Comparison of ENCODE assay signal across 20 cellular contexts in the genomic region with DNA sequence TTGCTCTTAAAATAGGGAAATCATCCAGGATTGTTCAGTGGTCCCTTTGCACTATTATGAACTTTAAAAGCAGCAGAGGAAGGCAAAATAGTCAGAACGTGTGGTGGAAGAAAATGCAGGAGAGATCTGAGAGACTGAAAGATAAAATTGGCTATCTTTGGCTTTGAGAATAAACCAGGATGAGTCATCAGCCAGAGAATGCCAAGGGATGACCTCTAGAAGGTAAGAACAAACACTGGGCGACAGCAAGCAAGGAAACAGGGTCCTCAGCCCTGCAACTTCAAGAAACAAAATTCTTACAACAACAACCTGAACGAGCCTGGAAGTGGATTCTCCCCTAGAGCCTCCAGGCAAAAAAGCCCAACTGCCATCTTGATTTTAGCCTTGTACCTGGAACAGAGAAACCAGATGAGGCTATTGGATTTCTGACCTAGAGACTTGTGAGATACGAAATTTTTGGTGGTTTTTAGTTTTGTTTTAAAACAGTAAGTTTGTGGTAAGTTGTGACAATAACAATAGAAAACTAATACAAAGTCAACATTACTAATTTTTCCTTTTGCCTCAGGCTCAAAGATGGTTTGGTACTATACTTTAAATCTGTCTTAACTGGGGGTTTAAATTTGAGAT.
DNase-seq lines count a peak whose midpoint lies in the region; ATAC-seq, FAIRE-seq and TF ChIP-seq lines count a peak whose summit lies in the region.
"Had no signal": no experiment of that assay in that cellular context is flagged by ENCODE, and none has a peak within 500 bp of the region (broad histone marks: within the 10 kb centered on the region; RNA-seq: fewer than 3 reads in every experiment).

No MANE protein-coding gene starts in this region.

- no peak overlapping the region for H3K4me3 Mint-ChIP-seq in naive thymus-derived CD4-positive, alpha-beta T cell
- no peak overlapping the region for H3K4me3 Mint-ChIP-seq in activated T-helper 17 cell treated with anti-CD3 and anti-CD28 coated beads, Interleukin-2, amount 50 U/mL, for 72 hours
- H3K4me3 Mint-ChIP-seq: CD4-positive, alpha-beta memory T cell; IgD-negative memory B cell had no signal

- H2AFZ ChIP-seq in K562 (ENCODE audit: low read depth, low read length) = no peak overlapping the region

- H3K27me3 ChIP-seq in K562 (ENCODE audit: control insufficient read depth in 2 of 2, insufficient read depth in 2 of 2, low read length in 2 of 2) = no peaks in the 10 kb centered on the region
- H3K27me3 ChIP-seq in naive thymus-derived CD4-positive, alpha-beta T cell (ENCODE audit: control insufficient read depth in 2 of 2, insufficient read depth in 2 of 2, low read length in 2 of 2) = no peaks in the 10 kb centered on the region
- H3K27me3 ChIP-seq in suprapubic skin = no peaks in the 10 kb centered on the region
- H3K27me3 ChIP-seq: Peyer's patch had no signal

- BruUV-seq in K562 (replicated peaks; lab: Mats Ljungman, UMichigan) = no TSS peak

- no peaks in the 10 kb centered on the region for H4K20me1 ChIP-seq in K562 (replicated peaks; ENCODE audit: control insufficient read depth, insufficient read depth, low read length)

- H3K4me1 ChIP-seq in K562 (replicated peaks in 1 of 2; ENCODE audit: control insufficient read depth in 2 of 2, insufficient read depth in 2 of 2, low read length in 2 of 2) (peaks cover 0 to 9% of the 10 kb centered on the region in 2 experiments; a peak in 2 of 5 replicates), suprapubic skin (no peaks in the 10 kb centered on the region)
- no peaks in the 10 kb centered on the region for H3K4me1 ChIP-seq in naive thymus-derived CD4-positive, alpha-beta T cell (ENCODE audit: control insufficient read depth in 2 of 2, insufficient read depth in 2 of 2, low read length in 2 of 2)
- H3K4me1 ChIP-seq: Peyer's patch had no signal

- H3K36me3 Mint-ChIP-seq in naive thymus-derived CD4-positive, alpha-beta T cell = no peaks in the 10 kb centered on the region
- H3K36me3 Mint-ChIP-seq in activated T-helper 17 cell treated with anti-CD3 and anti-CD28 coated beads, Interleukin-2, amount 50 U/mL, for 72 hours (ENCODE audit: low read depth) = no peaks in the 10 kb centered on the region
- H3K36me3 Mint-ChIP-seq: CD4-positive, alpha-beta memory T cell; IgD-negative memory B cell had no signal

- no peaks in the 10 kb centered on the region for H3K27me3 Mint-ChIP-seq in naive thymus-derived CD4-positive, alpha-beta T cell
- H3K27me3 Mint-ChIP-seq in activated T-helper 17 cell treated with anti-CD3 and anti-CD28 coated beads, Interleukin-2, amount 50 U/mL, for 72 hours = no peaks in the 10 kb centered on the region
- H3K27me3 Mint-ChIP-seq: CD4-positive, alpha-beta memory T cell; IgD-negative memory B cell had no signal

- H3K9me1 ChIP-seq in K562 (ENCODE audit: control insufficient read depth, insufficient read depth, low read length) = no peaks in the 10 kb centered on the region

- H3K4me3 ChIP-seq in K562 (no peak overlapping the region), suprapubic skin (no peak overlapping the region)
- no peak overlapping the region for H3K4me3 ChIP-seq in naive thymus-derived CD4-positive, alpha-beta T cell (ENCODE audit: low read length)
- H3K4me3 ChIP-seq: Peyer's patch had no signal

- TF ChIP-seq POLR2A in K562 (conservative IDR thresholded peaks at IDR 0.05) (no peak), suprapubic skin (IDR thresholded peaks at IDR 0.05) (no peak)

- ATAC-seq in K562 = peak; percentile 63
- no peak for ATAC-seq in naive thymus-derived CD4-positive, alpha-beta T cell
- no peak for ATAC-seq in activated T-helper 17 cell treated with anti-CD3 and anti-CD28 coated beads, Interleukin-2, amount 50 U/mL, for 72 hours (replicated peaks)
- ATAC-seq: SK-N-SH treated with all-trans-retinoic acid at 6 μM for 48 hours had no signal

- TF ChIP-seq CTCF in K562 (IDR thresholded peaks at IDR 0.05 in 2 of 3, conservative IDR thresholded peaks at IDR 0.05 in 1 of 3; ENCODE audit: insufficient read depth in 2 of 3, low read depth in 1 of 3, low read length in 3 of 3) = no peak
- TF ChIP-seq CTCF in suprapubic skin (IDR thresholded peaks at IDR 0.05) = no peak

- H3K9me3 ChIP-seq in K562 (replicated peaks; ENCODE audit: control insufficient read depth, insufficient read depth, low read depth, low read length) (no peaks in the 10 kb centered on the region), suprapubic skin (no peaks in the 10 kb centered on the region)
- H3K9me3 ChIP-seq in naive thymus-derived CD4-positive, alpha-beta T cell (ENCODE audit: control insufficient read depth in 2 of 3, low read length in 3 of 3) = no peaks in the 10 kb centered on the region
- H3K9me3 ChIP-seq: Peyer's patch had no signal

- FAIRE-seq in K562 (lab: Jason Lieb, UNC) = peak; percentile 70
- FAIRE-seq: GM12892, H54 had no signal

- in situ Hi-C loops in K562 (cut with MboI) = no loop called here

- H3K4me2 ChIP-seq in K562 (ENCODE audit: insufficient read depth, low read length) = no peak overlapping the region

- H3K36me3 ChIP-seq in K562 (ENCODE audit: control insufficient read depth, insufficient read depth, low read length) (no peaks in the 10 kb centered on the region), suprapubic skin (no peaks in the 10 kb centered on the region)
- no peaks in the 10 kb centered on the region for H3K36me3 ChIP-seq in naive thymus-derived CD4-positive, alpha-beta T cell (ENCODE audit: control insufficient read depth in 2 of 3, insufficient read depth in 3 of 3, low read length in 3 of 3)
- H3K36me3 ChIP-seq: Peyer's patch had no signal

- TF ChIP-seq EP300 in K562 (IDR thresholded peaks at IDR 0.05; ENCODE audit: low read length) = no peak
- no peak for TF ChIP-seq EP300 in suprapubic skin (IDR thresholded peaks at IDR 0.05)

- H3K9me3 Mint-ChIP-seq in naive thymus-derived CD4-positive, alpha-beta T cell = peaks cover 0 to 33% (median 1%) of the 10 kb centered on the region in 11 donors
- peaks cover 7% of the 10 kb centered on the region for H3K9me3 Mint-ChIP-seq in activated T-helper 17 cell treated with anti-CD3 and anti-CD28 coated beads, Interleukin-2, amount 50 U/mL, for 72 hours

- H3K27ac Mint-ChIP-seq in naive thymus-derived CD4-positive, alpha-beta T cell = peak overlapping the region in 1 of 9 donors; percentile 13
- no peak overlapping the region for H3K27ac Mint-ChIP-seq in activated T-helper 17 cell treated with anti-CD3 and anti-CD28 coated beads, Interleukin-2, amount 50 U/mL, for 72 hours
- H3K27ac Mint-ChIP-seq: CD4-positive, alpha-beta memory T cell; IgD-negative memory B cell had no signal

- WGBS in K562 (ENCODE audit: insufficient coverage, low coverage, missing lambda C conversion rate) = 8% methylated on average over 4 of the region's 4 CpGs
- 50% methylated on average over 4 of the region's 4 CpGs for WGBS in suprapubic skin

- H3K4me1 Mint-ChIP-seq in naive thymus-derived CD4-positive, alpha-beta T cell = no peaks in the 10 kb centered on the region
- H3K4me1 Mint-ChIP-seq in activated T-helper 17 cell treated with anti-CD3 and anti-CD28 coated beads, Interleukin-2, amount 50 U/mL, for 72 hours = no peaks in the 10 kb centered on the region
- H3K4me1 Mint-ChIP-seq: CD4-positive, alpha-beta memory T cell; IgD-negative memory B cell had no signal

- H3K79me2 ChIP-seq in K562 (ENCODE audit: control insufficient read depth, insufficient read depth, low read length) = peaks cover 2% of the 10 kb centered on the region; the same call in 2 of the 3 replicates

- POLR2A ChIA-PET in K562 (lab: Yijun Ruan, JAX) = no interaction called here
- POLR2A ChIA-PET in naive thymus-derived CD4-positive, alpha-beta T cell (lab: Charles Lee) = no interaction called here

- H3K9ac ChIP-seq in K562 (ENCODE audit: insufficient read depth in 1 of 2, low read depth in 2 of 2, low read length in 2 of 2) = no peak overlapping the region

- intact Hi-C loops in K562 (cut with micrococcal nuclease) = no loop called here
- intact Hi-C loops in naive thymus-derived CD4-positive, alpha-beta T cell (cut with micrococcal nuclease) = no loop called here

- no peak; a peak in 1 of 4 replicates for TF ChIP-seq RAD21 in K562 (CRISPR knock-in tag; conservative IDR thresholded peaks at IDR 0.05 in 1 of 2, IDR thresholded peaks at IDR 0.05 in 1 of 2)

- CTCF ChIA-PET in K562 (lab: Yijun Ruan, JAX; ENCODE audit: low intra/inter-chr PET ratio) = no interaction called here
- CTCF ChIA-PET in naive thymus-derived CD4-positive, alpha-beta T cell (lab: Charles Lee) = no interaction called here

- H3K27ac ChIP-seq in K562 (ENCODE audit: extremely low read depth, low read depth, low read length) (no peak overlapping the region), suprapubic skin (no peak overlapping the region)
- no peak overlapping the region for H3K27ac ChIP-seq in naive thymus-derived CD4-positive, alpha-beta T cell (ENCODE audit: low read depth, low read length)
- H3K27ac ChIP-seq: 22Rv1, Peyer's patch had no signal

- DNase-seq in DMS53 (lab: John Stamatoyannopoulos, UW) (peak; percentile 50), DMS53 treated with DMSO at 0.1 percent for 48 hours (lab: John Stamatoyannopoulos, UW; ENCODE audit: unreplicated experiment) (no peak), M059J (ENCODE audit: low read depth) (peak; percentile 37), K562 (ENCODE audit: extremely low read depth in 1 of 4, low spot score in 3 of 4) (peak in 1 of 4 experiments; percentile 38), islet precursor cell (peak; percentile 74), suprapubic skin (ENCODE audit: low spot score in 2 of 2) (no peak)
- no peak for DNase-seq in naive thymus-derived CD4-positive, alpha-beta T cell
- DNase-seq: CD4-positive, alpha-beta memory T cell; DND-41; NCI-H1436 treated with DMSO at 0.1 percent for 48 hours; NCI-H2029 treated with DMSO at 0.1 percent for 48 hours; NCI-H510A; Peyer's patch; Right ventricle myocardium superior had no signal

TF ChIP-seq in K562, 482 proteins besides CTCF, POLR2A, EP300 and RAD21 (continues in another document):
- TF ChIP-seq ARID1B (IDR thresholded peaks at IDR 0.05) (peak; percentile 54), SMARCA4 (IDR thresholded peaks at IDR 0.05) (peak; percentile 69; the same call in 1 of the 2 replicates), KAT7 (CRISPR knock-in tag; IDR thresholded peaks at IDR 0.05; ENCODE audit: borderline replicate concordance) (no peak), FOSL1 (tag; conservative IDR thresholded peaks at IDR 0.05) (peak; percentile 86), SMARCE1 (IDR thresholded peaks at IDR 0.05) (peak; percentile 63), ZNF551 (CRISPR knock-in tag; IDR thresholded peaks at IDR 0.05) (no peak)
- TF ChIP-seq, protein P1, sequence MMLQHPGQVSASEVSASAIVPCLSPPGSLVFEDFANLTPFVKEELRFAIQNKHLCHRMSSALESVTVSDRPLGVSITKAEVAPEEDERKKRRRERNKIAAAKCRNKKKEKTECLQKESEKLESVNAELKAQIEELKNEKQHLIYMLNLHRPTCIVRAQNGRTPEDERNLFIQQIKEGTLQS (IDR thresholded peaks at IDR 0.05) = peak; percentile 92
- TF ChIP-seq, protein P1 (CRISPR knock-in tag; conservative IDR thresholded peaks at IDR 0.05) = no peak

Comparison
In these comparisons a context has a peak if more than half of its experiments do, and no peak if none do; other contexts are left out.
1. DNase-seq: peak in DMS53 (single experiment), M059J (single experiment) and islet precursor cell (single experiment); none in DMS53 treated with DMSO at 0.1 percent for 48 hours (single experiment), naive thymus-derived CD4-positive, alpha-beta T cell (0 of 9) and suprapubic skin (0 of 2).